ENCODE assay signal across 36 cellular contexts in the genomic region with DNA sequence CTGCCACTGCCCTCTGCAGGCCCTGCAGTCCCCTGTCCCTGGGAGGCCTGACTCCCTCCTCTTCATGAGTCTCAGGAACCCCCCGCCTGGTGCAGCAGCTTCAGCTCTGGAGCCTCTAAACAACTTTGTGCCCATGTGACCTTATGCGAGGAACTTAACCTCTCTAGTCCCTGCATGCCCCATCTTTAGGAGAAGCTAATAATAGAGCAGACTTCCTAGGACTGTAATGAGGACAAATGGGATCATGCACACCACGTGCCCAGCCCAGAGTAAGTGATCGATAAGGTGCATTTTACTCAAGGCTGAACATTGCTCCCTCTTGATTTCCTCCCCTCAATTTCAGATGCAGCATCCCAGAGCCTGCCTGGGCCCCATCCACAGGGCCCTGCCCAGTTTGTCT. TPM values are rescaled to one million over a fixed set of nuclear protein-coding genes. Genes with fewer than 3 reads are reported as not detected.
"Had no signal": no experiment of that assay in that cellular context is flagged by ENCODE, and none has a peak within 500 bp of the region (broad histone marks: within the 10 kb centered on the region; RNA-seq: fewer than 3 reads in every experiment).

No MANE protein-coding gene starts in this region.

- ATAC-seq: activated CD8-positive, alpha-beta memory T cell treated with anti-CD3 and anti-CD28 coated beads, Interleukin-2, amount 10 ng/mL, durations not matched to agents 7 days and 5 days; PC-3 had no signal

- DNase-seq: activated CD4-positive, alpha-beta memory T cell treated with anti-CD3 and anti-CD28 coated beads, Interleukin-2, amount 10 ng/mL, durations not matched to agents 7 days and 5 days; activated CD4-positive, alpha-beta T cell treated with anti-CD3 and anti-CD28 coated beads for 1 hour; activated CD4-positive, alpha-beta T cell treated with anti-CD3 and anti-CD28 coated beads for 48 hours; activated CD4-positive, CD25-positive, alpha-beta regulatory T cell; activated CD8-positive, alpha-beta memory T cell treated with anti-CD3 and anti-CD28 coated beads for 24 hours; activated CD8-positive, alpha-beta memory T cell treated with anti-CD3 and anti-CD28 coated beads, Interleukin-2, amount 10 ng/mL, durations not matched to agents 7 days and 5 days; activated CD8-positive, alpha-beta memory T cell treated with anti-CD3 and anti-CD28 coated beads, Interleukin-2, amount 50 U/mL, for 48 hours; activated gamma-delta T cell; activated naive CD4-positive, alpha-beta T cell treated with Interleukin-2 at 50 U/mL for 16 hours; activated naive CD8-positive, alpha-beta T cell treated with anti-CD3 and anti-CD28 coated beads, Interleukin-2, amount 10 ng/mL, durations not matched to agents 7 days and 5 days; amygdala; caudate nucleus; cerebellar nuclear complex; NCI-H1105; NCI-H1417 treated with DMSO at 0.1 percent for 48 hours; NCI-H187 treated with DMSO at 0.1 percent for 48 hours; NCI-H2081; NCI-H2171 treated with DMSO at 0.1 percent for 48 hours; NCI-H2227 treated with DMSO at 0.1 percent for 48 hours; NCI-H446; NCI-H510A treated with DMSO at 0.1 percent for 48 hours; NCI-H526 treated with DMSO at 0.1 percent for 48 hours; NCI-H774; PC-3; Peyer's patch; RPMI8226; SW 1271; T-helper 1 cell; T-helper 2 cell; T-helper 9 cell had no signal

- H3K27me3 ChIP-seq: ascending aorta, Peyer's patch had no signal

- H3K9me3 ChIP-seq: ascending aorta, Peyer's patch had no signal

- H3K36me3 ChIP-seq: ascending aorta, Peyer's patch had no signal

- H3K27ac ChIP-seq: ascending aorta, KMS-11, Peyer's patch, VCaP had no signal

- H3K4me3 ChIP-seq: ascending aorta, Peyer's patch had no signal

- H3K4me1 ChIP-seq: ascending aorta, Peyer's patch had no signal

RNA-seq across cellular contexts. Expression of a gene that starts 19.0 kb away (rescaled TPM):
- total RNA-seq: activated CD4-positive, alpha-beta memory T cell treated with anti-CD3 and anti-CD28 coated beads, Interleukin-2, amount 10 ng/mL, durations not matched to agents 7 days and 5 days; activated CD8-positive, alpha-beta memory T cell treated with anti-CD3 and anti-CD28 coated beads, Interleukin-2, amount 10 ng/mL, durations not matched to agents 7 days and 5 days; activated naive CD8-positive, alpha-beta T cell treated with anti-CD3 and anti-CD28 coated beads, Interleukin-2, amount 10 ng/mL, durations not matched to agents 7 days and 5 days; activated T-helper 2 cell treated with anti-CD3 and anti-CD28 coated beads, Interferon-gamma antibody, Interleukin-2, Interleukin-4, amounts not matched to agents 10 μg/mL and 5 μg/mL and 100 μg/mL, durations not matched to agents 14 hours and 24 hours and 36 hours; ascending aorta; LHCN-M2; PC-3; Peyer's patch had no signal
- polyA plus RNA-seq: adipose tissue had no signal
